Comparison of ENCODE assay signal across 1 cellular context in genomic region chr14:66509874-66510273, GRCh38.
TF ChIP-seq lines count a peak whose summit lies in the region.

No MANE protein-coding gene starts in this region.

TF ChIP-seq in H1, 55 proteins besides CTCF, POLR2A, EP300 and RAD21:
- TF ChIP-seq MAFK (IDR thresholded peaks at IDR 0.05; ENCODE audit: low read depth, low read length) (no peak), SIN3A (conservative IDR thresholded peaks at IDR 0.05 in 1 of 2, IDR thresholded peaks at IDR 0.05 in 1 of 2; ENCODE audit: low read depth in 1 of 2, low read length in 2 of 2) (0 out of 4 replicates have a peak, but pooled peaks of 1 of the 2 experiments have one; percentile 39), BCL11A (IDR thresholded peaks at IDR 0.05; ENCODE audit: low read depth in 2 of 2, low read length in 2 of 2) (no peak)
